10 cellular contexts compared by ENCODE assay signal in genomic region chr12:42790761-42791151, GRCh38.
A peak's percentile ranks its signal among the peaks of the same experiment; 100 is the strongest.
DNase-seq lines count a peak whose midpoint lies in the region; ATAC-seq and TF ChIP-seq lines count a peak whose summit lies in the region.
"Had no signal": no experiment of that assay in that cellular context is flagged by ENCODE, and none has a peak within 500 bp of the region (broad histone marks: within the 10 kb centered on the region; RNA-seq: fewer than 3 reads in every experiment).

No MANE protein-coding gene starts in this region.

- no peak for ATAC-seq in GM18861 (IDR thresholded peaks at IDR 0.05; ENCODE audit: unreplicated experiment)
- ATAC-seq: body of pancreas had no signal

- no peak for TF ChIP-seq CTCF in fibroblast of mammary gland (conservative IDR thresholded peaks at IDR 0.05; ENCODE audit: control insufficient read depth, insufficient read depth, low read depth, low read length)
- no peak for TF ChIP-seq CTCF in retinal pigment epithelial cell (conservative IDR thresholded peaks at IDR 0.05; ENCODE audit: low read depth, low read length)

- DNase-seq in HCEC 1CT (peak; percentile 80), RPMI7951 (ENCODE audit: low read depth) (peak; percentile 95), fibroblast of mammary gland (ENCODE audit: low read depth) (peak; percentile 65), retinal pigment epithelial cell (ENCODE audit: low read depth) (peak; percentile 89), midbrain (lab: John Stamatoyannopoulos, UW) (no peak), SHP77 (lab: John Stamatoyannopoulos, UW) (no peak)
- DNase-seq: body of pancreas, hypothalamus, NCI-H146 had no signal

- no peak overlapping the region for H3K4me3 ChIP-seq in fibroblast of mammary gland (ENCODE audit: control insufficient read depth, low read depth, low read length)
- no peak overlapping the region for H3K4me3 ChIP-seq in retinal pigment epithelial cell (ENCODE audit: low read length)
- H3K4me3 ChIP-seq: body of pancreas had no signal

Comparison
In these comparisons a context has a peak if more than half of its experiments do, and no peak if none do; other contexts are left out.
1. DNase-seq: peak in HCEC 1CT (single experiment), RPMI7951 (single experiment), fibroblast of mammary gland (single experiment) and retinal pigment epithelial cell (single experiment); none in midbrain (single experiment) and SHP77 (0 of 2).